In the genomic region with DNA sequence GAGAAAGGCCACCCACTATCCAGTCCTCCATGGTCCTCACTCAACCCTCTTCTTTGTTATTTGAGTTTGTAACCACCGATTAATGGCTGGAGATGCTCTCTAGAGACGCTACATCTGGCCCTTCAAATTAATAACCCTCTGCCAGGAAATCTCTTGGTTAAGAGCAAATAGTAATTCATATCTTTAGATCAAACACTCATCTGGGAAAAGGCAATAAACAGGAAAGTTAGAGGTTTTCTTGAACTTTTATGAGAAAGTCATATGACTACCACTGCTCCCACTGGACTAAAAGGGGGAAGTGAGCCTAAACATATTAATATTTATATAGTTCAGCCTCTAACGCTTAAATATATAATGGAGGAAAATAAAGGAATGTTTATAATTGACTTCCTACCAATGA, we compare ENCODE assay signal across 12 cellular contexts. TPM values are rescaled to one million over a fixed set of nuclear protein-coding genes. Genes with fewer than 3 reads are reported as not detected.
DNase-seq lines count a peak whose midpoint lies in the region; ATAC-seq and TF ChIP-seq lines count a peak whose summit lies in the region.
"Had no signal": no experiment of that assay in that cellular context is flagged by ENCODE, and none has a peak within 500 bp of the region (broad histone marks: within the 10 kb centered on the region; RNA-seq: fewer than 3 reads in every experiment).

No MANE protein-coding gene starts in this region.

- intact Hi-C loops in activated T-helper 1 cell treated with anti-CD3 and anti-CD28 coated beads, Interleukin-12 subunit alpha, Interleukin-12 subunit beta, Interleukin-2, Interleukin-4 antibody, amounts not matched to agents 30 ng/mL and 10 ng/mL and 1 ng/mL, durations not matched to agents 14 hours and 24 hours and 36 hours (cut with micrococcal nuclease): no loop called here

- peak; percentile 16 for DNase-seq in DMS 273 (lab: John Stamatoyannopoulos, UW; ENCODE audit: unreplicated experiment)
- no peak for DNase-seq in DMS 273 treated with DMSO at 0.1 percent for 48 hours (lab: John Stamatoyannopoulos, UW)
- DNase-seq in GM12864 (ENCODE audit: low read depth): no peak
- no peak for DNase-seq in activated T-helper 1 cell treated with anti-CD3 and anti-CD28 coated beads, Interleukin-12 subunit alpha, Interleukin-12 subunit beta, Interleukin-2, Interleukin-4 antibody, amounts not matched to agents 30 ng/mL and 10 ng/mL and 1 ng/mL, durations not matched to agents 14 hours and 24 hours and 36 hours (ENCODE audit: low spot score)
- DNase-seq in nephron progenitor cell: no peak
- DNase-seq in MG63: no peak
- no peak for DNase-seq in T1000 (lab: John Stamatoyannopoulos, UW)
- DNase-seq: activated CD4-positive, alpha-beta T cell treated with anti-CD3 and anti-CD28 coated beads for 1 hour; activated naive CD8-positive, alpha-beta T cell treated with anti-CD3 and anti-CD28 coated beads, Interleukin-2, amount 10 ng/mL, durations not matched to agents 7 days and 5 days; NCI-H1092 treated with DMSO at 0.1 percent for 48 hours; Peyer's patch had no signal

- H3K27me3 Mint-ChIP-seq in activated T-helper 1 cell treated with anti-CD3 and anti-CD28 coated beads, Interleukin-12 subunit alpha, Interleukin-12 subunit beta, Interleukin-2, Interleukin-4 antibody, amounts not matched to agents 30 ng/mL and 10 ng/mL and 1 ng/mL, durations not matched to agents 14 hours and 24 hours and 36 hours (ENCODE audit: insufficient read depth): peaks cover 49% of the 10 kb centered on the region
- peaks cover 5% of the 10 kb centered on the region for H3K27me3 Mint-ChIP-seq in nephron progenitor cell (ENCODE audit: low read depth, poor library complexity)

- TF ChIP-seq CTCF in GM12864 (IDR thresholded peaks at IDR 0.05; ENCODE audit: low read depth, low read length, missing control alignments): no peak
- TF ChIP-seq CTCF in nephron progenitor cell (IDR thresholded peaks at IDR 0.05): no peak

- H3K4me1 Mint-ChIP-seq in activated T-helper 1 cell treated with anti-CD3 and anti-CD28 coated beads, Interleukin-12 subunit alpha, Interleukin-12 subunit beta, Interleukin-2, Interleukin-4 antibody, amounts not matched to agents 30 ng/mL and 10 ng/mL and 1 ng/mL, durations not matched to agents 14 hours and 24 hours and 36 hours (ENCODE audit: low read depth): peaks cover 21% of the 10 kb centered on the region
- peaks cover 35% of the 10 kb centered on the region for H3K4me1 Mint-ChIP-seq in nephron progenitor cell

- peak overlapping the region; percentile 73 for H3K4me3 ChIP-seq in GM12864 (ENCODE audit: low read depth, low read length)
- no peak overlapping the region for H3K4me3 ChIP-seq in MG63
- H3K4me3 ChIP-seq: Peyer's patch had no signal

- no peaks in the 10 kb centered on the region for H3K36me3 Mint-ChIP-seq in activated T-helper 1 cell treated with anti-CD3 and anti-CD28 coated beads, Interleukin-12 subunit alpha, Interleukin-12 subunit beta, Interleukin-2, Interleukin-4 antibody, amounts not matched to agents 30 ng/mL and 10 ng/mL and 1 ng/mL, durations not matched to agents 14 hours and 24 hours and 36 hours (ENCODE audit: low read depth)
- H3K36me3 Mint-ChIP-seq in nephron progenitor cell (ENCODE audit: low read depth): no peaks in the 10 kb centered on the region
- H3K36me3 Mint-ChIP-seq: activated naive CD8-positive, alpha-beta T cell treated with anti-CD3 and anti-CD28 coated beads, Interleukin-2, amount 10 ng/mL, durations not matched to agents 7 days and 5 days had no signal

- ATAC-seq in GM18858 (IDR thresholded peaks at IDR 0.05; ENCODE audit: unreplicated experiment): no peak

- no peaks in the 10 kb centered on the region for H3K27me3 ChIP-seq in MG63
- H3K27me3 ChIP-seq: Peyer's patch had no signal

- no peaks in the 10 kb centered on the region for H3K9me3 Mint-ChIP-seq in activated T-helper 1 cell treated with anti-CD3 and anti-CD28 coated beads, Interleukin-12 subunit alpha, Interleukin-12 subunit beta, Interleukin-2, Interleukin-4 antibody, amounts not matched to agents 30 ng/mL and 10 ng/mL and 1 ng/mL, durations not matched to agents 14 hours and 24 hours and 36 hours
- H3K9me3 Mint-ChIP-seq in nephron progenitor cell: no peaks in the 10 kb centered on the region
- H3K9me3 Mint-ChIP-seq: activated naive CD8-positive, alpha-beta T cell treated with anti-CD3 and anti-CD28 coated beads, Interleukin-2, amount 10 ng/mL, durations not matched to agents 7 days and 5 days had no signal

- H3K27ac Mint-ChIP-seq in activated T-helper 1 cell treated with anti-CD3 and anti-CD28 coated beads, Interleukin-12 subunit alpha, Interleukin-12 subunit beta, Interleukin-2, Interleukin-4 antibody, amounts not matched to agents 30 ng/mL and 10 ng/mL and 1 ng/mL, durations not matched to agents 14 hours and 24 hours and 36 hours: no peak overlapping the region
- H3K27ac Mint-ChIP-seq in nephron progenitor cell: no peak overlapping the region
- H3K27ac Mint-ChIP-seq: activated naive CD8-positive, alpha-beta T cell treated with anti-CD3 and anti-CD28 coated beads, Interleukin-2, amount 10 ng/mL, durations not matched to agents 7 days and 5 days had no signal

- no peaks in the 10 kb centered on the region for H3K9me3 ChIP-seq in MG63
- H3K9me3 ChIP-seq: Peyer's patch had no signal

- no peaks in the 10 kb centered on the region for H3K36me3 ChIP-seq in MG63
- H3K36me3 ChIP-seq: Peyer's patch had no signal

- H3K4me3 Mint-ChIP-seq in activated T-helper 1 cell treated with anti-CD3 and anti-CD28 coated beads, Interleukin-12 subunit alpha, Interleukin-12 subunit beta, Interleukin-2, Interleukin-4 antibody, amounts not matched to agents 30 ng/mL and 10 ng/mL and 1 ng/mL, durations not matched to agents 14 hours and 24 hours and 36 hours: peak overlapping the region; percentile 90
- H3K4me3 Mint-ChIP-seq in nephron progenitor cell: peak overlapping the region; percentile 95
- H3K4me3 Mint-ChIP-seq: activated naive CD8-positive, alpha-beta T cell treated with anti-CD3 and anti-CD28 coated beads, Interleukin-2, amount 10 ng/mL, durations not matched to agents 7 days and 5 days had no signal

RNA-seq across cellular contexts. Expression of gene TBC1D4, which starts 2.9 kb away (rescaled TPM):
- 66.6 and 73.5 TPM in 2 replicates for total RNA-seq in activated T-helper 1 cell treated with anti-CD3 and anti-CD28 coated beads, Interleukin-12 subunit alpha, Interleukin-12 subunit beta, Interleukin-2, Interleukin-4 antibody, amounts not matched to agents 30 ng/mL and 10 ng/mL and 1 ng/mL, durations not matched to agents 14 hours and 24 hours and 36 hours
- 9.2 and 18.8 TPM in 2 replicates for total RNA-seq in MG63 (2014; rRNA removed; shearing (Covaris generic); ENCODE audit: low replicate concordance)

RNA-seq across cellular contexts. Expression of gene COMMD6, which starts 58.5 kb away (rescaled TPM):
- 87.1 and 88.7 TPM in 2 replicates for total RNA-seq in activated T-helper 1 cell treated with anti-CD3 and anti-CD28 coated beads, Interleukin-12 subunit alpha, Interleukin-12 subunit beta, Interleukin-2, Interleukin-4 antibody, amounts not matched to agents 30 ng/mL and 10 ng/mL and 1 ng/mL, durations not matched to agents 14 hours and 24 hours and 36 hours
- 72.1 and 744 TPM in 2 replicates for total RNA-seq in MG63 (2014; rRNA removed; shearing (Covaris generic); ENCODE audit: low replicate concordance)
